ENCODE assay signal across 9 cellular contexts in genomic region chr11:123302751-123303195, GRCh38.
DNase-seq lines count a peak whose midpoint lies in the region; ATAC-seq and TF ChIP-seq lines count a peak whose summit lies in the region.
"Had no signal": no experiment of that assay in that cellular context is flagged by ENCODE, and none has a peak within 500 bp of the region (broad histone marks: within the 10 kb centered on the region; RNA-seq: fewer than 3 reads in every experiment).

No MANE protein-coding gene starts in this region.

- H3K4me1 ChIP-seq in tibial nerve, result peaks cover 0 to 18% (median 5%) of the 10 kb centered on the region in 4 donors

- DNase-seq in GM04503 (ENCODE audit: low read depth), result peak; percentile 45
- peak; percentile 72 for DNase-seq in HFFc6
- DNase-seq in activated B cell treated with CpG ODN at 0.5 μM for 24 hours, result no peak
- no peak for DNase-seq in immature natural killer cell
- no peak for DNase-seq in SHP77 treated with DMSO at 0.1 percent for 48 hours (lab: John Stamatoyannopoulos, UW)
- DNase-seq in tibial nerve (ENCODE audit: low spot score in 2 of 2), result no peak
- no peak for DNase-seq in Right ventricle myocardium superior

- WGBS in tibial nerve, 2 donors, result 52 to 62% methylated on average over 8 of the region's 8 CpGs

- TF ChIP-seq EP300 in tibial nerve (IDR thresholded peaks at IDR 0.05), result no peak

- no peak for TF ChIP-seq POLR2A in tibial nerve (IDR thresholded peaks at IDR 0.05)
- TF ChIP-seq POLR2A in GM18505 (IDR thresholded peaks at IDR 0.05; ENCODE audit: borderline replicate concordance, extremely low read depth, insufficient read depth, insufficient read length), result no peak

- H3K4me3 Mint-ChIP-seq in HFFc6 (peak overlapping the region; percentile 79), activated B cell treated with CpG ODN at 0.5 μM for 24 hours (peak overlapping the region; percentile 75), immature natural killer cell (peak overlapping the region in 3 of 5 donors; percentile 44 to 59 (median 45))

- no peaks in the 10 kb centered on the region for H3K9me3 ChIP-seq in tibial nerve

- H3K27ac ChIP-seq in tibial nerve, result no peak overlapping the region
- H3K27ac ChIP-seq: KMS-11 had no signal

- peak; percentile 69 for TF ChIP-seq CTCF in HFFc6 (IDR thresholded peaks at IDR 0.05)
- no peak for TF ChIP-seq CTCF in activated B cell treated with CpG ODN at 0.5 μM for 24 hours (IDR thresholded peaks at IDR 0.05)
- no peak for TF ChIP-seq CTCF in tibial nerve (IDR thresholded peaks at IDR 0.05)

- intact Hi-C loops in activated B cell treated with CpG ODN at 0.5 μM for 24 hours (cut with micrococcal nuclease) (loop anchor here (1.0 to 5.0 kb wide), 3 partner anchors 105 to 275 kb away; partner anchors contain the start of gene GRAMD1B), Right ventricle myocardium superior (cut with DNase I) (loop anchor here (2.0 to 5.0 kb wide), 2 partner anchors 105 to 176 kb away; no protein-coding TSS in a partner anchor)

- peak overlapping the region; percentile 79 for H3K27ac Mint-ChIP-seq in HFFc6
- peak overlapping the region; percentile 77 for H3K27ac Mint-ChIP-seq in activated B cell treated with CpG ODN at 0.5 μM for 24 hours
- peak overlapping the region in 1 of 6 donors; percentile 26 for H3K27ac Mint-ChIP-seq in immature natural killer cell

- peaks cover 0 to 38% of the 10 kb centered on the region in 2 donors for H3K27me3 ChIP-seq in tibial nerve

- CTCF ChIA-PET in activated B cell treated with CpG ODN at 0.5 μM for 24 hours (lab: Charles Lee), result interaction anchor here (4.3 kb wide), 1 partner anchor 176 kb away, joined by 15 read pairs; no protein-coding TSS in a partner anchor

- H3K36me3 ChIP-seq in tibial nerve, result no peaks in the 10 kb centered on the region

- H3K4me1 Mint-ChIP-seq in HFFc6 (ENCODE audit: low read depth) (peaks cover 53% of the 10 kb centered on the region), activated B cell treated with CpG ODN at 0.5 μM for 24 hours (peaks cover 29% of the 10 kb centered on the region), immature natural killer cell (peaks cover 28 to 43% of the 10 kb centered on the region in 2 donors)

- H3K4me3 ChIP-seq in tibial nerve, result no peak overlapping the region

- ATAC-seq in activated B cell treated with CpG ODN at 0.5 μM for 24 hours (ENCODE audit: low read depth), result peak; percentile 45
- no peak for ATAC-seq in GM18505 (IDR thresholded peaks at IDR 0.05; ENCODE audit: unreplicated experiment)
- ATAC-seq in Right ventricle myocardium superior (ENCODE audit: poor library complexity), result no peak

- POLR2A ChIA-PET in activated B cell treated with CpG ODN at 0.5 μM for 24 hours (lab: Charles Lee), result interaction anchor here (0.6 kb wide), 1 partner anchor 9 kb away, joined by 7 read pairs; no protein-coding TSS in a partner anchor

- H3K36me3 Mint-ChIP-seq in HFFc6 (ENCODE audit: low read depth) (no peaks in the 10 kb centered on the region), activated B cell treated with CpG ODN at 0.5 μM for 24 hours (ENCODE audit: low read depth) (no peaks in the 10 kb centered on the region), immature natural killer cell (no peaks in the 10 kb centered on the region)

- H3K27me3 Mint-ChIP-seq in HFFc6 (ENCODE audit: insufficient read depth) (no peaks in the 10 kb centered on the region; the same call in none of the 2 replicates), activated B cell treated with CpG ODN at 0.5 μM for 24 hours (peaks cover 4% of the 10 kb centered on the region), immature natural killer cell (ENCODE audit: low read depth in 3 of 3) (peaks cover 0 to 12% (median 7%) of the 10 kb centered on the region in 3 donors)

- H3K9me3 Mint-ChIP-seq in HFFc6 (no peaks in the 10 kb centered on the region), activated B cell treated with CpG ODN at 0.5 μM for 24 hours (no peaks in the 10 kb centered on the region), immature natural killer cell (no peaks in the 10 kb centered on the region)

Comparison
In these comparisons a context has a peak if more than half of its experiments do, and no peak if none do; other contexts are left out.
1. DNase-seq: peak in GM04503 (single experiment) and HFFc6 (single experiment); none in activated B cell treated with CpG ODN at 0.5 μM for 24 hours (single experiment), immature natural killer cell (0 of 3), SHP77 treated with DMSO at 0.1 percent for 48 hours (single experiment), tibial nerve (0 of 2) and Right ventricle myocardium superior (single experiment).
2. Peak in every context shown above with its lines, with median percentiles within 50 percentile points of each other: H3K4me3 Mint-ChIP-seq.